18 cellular contexts compared by ENCODE assay signal in genomic region chr19:5694167-5694951, GRCh38. TPM values are rescaled to one million over a fixed set of nuclear protein-coding genes. Genes with fewer than 3 reads are reported as not detected.
DNase-seq lines count a peak whose midpoint lies in the region; ATAC-seq and TF ChIP-seq lines count a peak whose summit lies in the region.
"Had no signal": no experiment of that assay in that cellular context is flagged by ENCODE, and none has a peak within 500 bp of the region (broad histone marks: within the 10 kb centered on the region; RNA-seq: fewer than 3 reads in every experiment).

No MANE protein-coding gene starts in this region.

- ATAC-seq in stimulated activated effector memory CD8-positive, alpha-beta T cell treated with anti-CD3 and anti-CD28 coated beads, Interleukin-12 subunit alpha, Interleukin-12 subunit beta, amount 100 ng/mL, for 72 hours = no peak
- ATAC-seq in GM21390 (IDR thresholded peaks at IDR 0.05; ENCODE audit: unreplicated experiment) = no peak
- ATAC-seq: left colon had no signal

- no peaks in the 10 kb centered on the region for H3K4me1 Mint-ChIP-seq in MCF 10A (ENCODE audit: insufficient read depth, unreplicated experiment)
- H3K4me1 Mint-ChIP-seq in endothelial cell (ENCODE audit: unreplicated experiment) = peaks cover 10% of the 10 kb centered on the region
- peaks cover 61% of the 10 kb centered on the region for H3K4me1 Mint-ChIP-seq in stimulated activated effector memory CD8-positive, alpha-beta T cell treated with anti-CD3 and anti-CD28 coated beads, Interleukin-12 subunit alpha, Interleukin-12 subunit beta, amount 100 ng/mL, for 72 hours

- peaks cover 19% of the 10 kb centered on the region for H3K4me1 ChIP-seq in mammary epithelial cell (ENCODE audit: insufficient read depth, low read length)
- H3K4me1 ChIP-seq in transverse colon = peaks cover 0 to 25% (median 16%) of the 10 kb centered on the region in 4 donors

- no peak for DNase-seq in MCF 10A (ENCODE audit: unreplicated experiment)
- no peak for DNase-seq in mammary epithelial cell
- DNase-seq in endothelial cell (ENCODE audit: low spot score) = no peak
- DNase-seq in stimulated activated effector memory CD8-positive, alpha-beta T cell treated with anti-CD3 and anti-CD28 coated beads, Interleukin-12 subunit alpha, Interleukin-12 subunit beta, amount 100 ng/mL, for 72 hours (ENCODE audit: low spot score in 2 of 2) = no peak
- DNase-seq in transverse colon = no peak
- DNase-seq in T-helper 1 cell = no peak
- DNase-seq: activated CD8-positive, alpha-beta memory T cell treated with anti-CD3 and anti-CD28 coated beads for 24 hours; activated naive CD4-positive, alpha-beta T cell treated with anti-CD3 and anti-CD28 coated beads, Interleukin-2, amount 10 ng/mL, durations not matched to agents 7 days and 5 days; effector CD4-positive, alpha-beta T cell; hypothalamus; Karpas-422; NCI-H1105 treated with DMSO at 0.1 percent for 48 hours; stimulated activated CD4-positive, alpha-beta T cell treated with anti-CD3 and anti-CD28 coated beads, Interleukin-12 subunit alpha, Interleukin-12 subunit beta, amount 100 ng/mL, for 4 hours; T1000 had no signal

- H2AFZ ChIP-seq in mammary epithelial cell (ENCODE audit: low read depth, low read length) = no peak overlapping the region

- POLR2A ChIA-PET in MCF 10A (lab: Yijun Ruan, JAX) = interaction anchor here (0.9 to 1.6 kb wide), 2 partner anchors 24 to 25 kb away, joined by 4 to 12 read pairs; no protein-coding TSS in a partner anchor

- H3K27me3 Mint-ChIP-seq in MCF 10A (ENCODE audit: insufficient read depth, unreplicated experiment) (no peaks in the 10 kb centered on the region), endothelial cell (ENCODE audit: unreplicated experiment) (peaks cover 12% of the 10 kb centered on the region)

- H3K27ac Mint-ChIP-seq in MCF 10A (ENCODE audit: low read depth, unreplicated experiment) (peak overlapping the region; percentile 51), endothelial cell (ENCODE audit: unreplicated experiment) (peak overlapping the region; percentile 24)
- H3K27ac Mint-ChIP-seq in stimulated activated effector memory CD8-positive, alpha-beta T cell treated with anti-CD3 and anti-CD28 coated beads, Interleukin-12 subunit alpha, Interleukin-12 subunit beta, amount 100 ng/mL, for 72 hours = peak overlapping the region; percentile 99
- H3K27ac Mint-ChIP-seq: activated naive CD4-positive, alpha-beta T cell treated with anti-CD3 and anti-CD28 coated beads, Interleukin-2, amount 10 ng/mL, durations not matched to agents 7 days and 5 days had no signal

- H3K27ac ChIP-seq in mammary epithelial cell (ENCODE audit: insufficient read depth, low read depth, low read length) (no peak overlapping the region), transverse colon (no peak overlapping the region)

- TF ChIP-seq EP300 in Ishikawa (IDR thresholded peaks at IDR 0.05; ENCODE audit: borderline replicate concordance) (no peak; the same call in 1 of the 2 replicates), transverse colon (IDR thresholded peaks at IDR 0.05; ENCODE audit: low read depth) (no peak)

- H3K4me2 ChIP-seq in mammary epithelial cell (ENCODE audit: insufficient read depth, low read depth, low read length) = no peak overlapping the region

- H3K4me3 Mint-ChIP-seq in MCF 10A (ENCODE audit: unreplicated experiment) (no peak overlapping the region), endothelial cell (ENCODE audit: unreplicated experiment) (no peak overlapping the region)
- H3K4me3 Mint-ChIP-seq in stimulated activated effector memory CD8-positive, alpha-beta T cell treated with anti-CD3 and anti-CD28 coated beads, Interleukin-12 subunit alpha, Interleukin-12 subunit beta, amount 100 ng/mL, for 72 hours = peak overlapping the region; percentile 17
- H3K4me3 Mint-ChIP-seq: activated naive CD4-positive, alpha-beta T cell treated with anti-CD3 and anti-CD28 coated beads, Interleukin-2, amount 10 ng/mL, durations not matched to agents 7 days and 5 days had no signal

- TF ChIP-seq CTCF in MCF 10A (IDR thresholded peaks at IDR 0.05; ENCODE audit: unreplicated experiment) (no peak), mammary epithelial cell (conservative IDR thresholded peaks at IDR 0.05 in 1 of 2, IDR thresholded peaks at IDR 0.05 in 1 of 2; ENCODE audit: extremely low read depth in 1 of 2, insufficient read depth in 1 of 2, low read depth in 1 of 2, low read length in 2 of 2) (no peak), endothelial cell (IDR thresholded peaks at IDR 0.05; ENCODE audit: unreplicated experiment) (no peak), transverse colon (IDR thresholded peaks at IDR 0.05) (no peak)

- no peaks in the 10 kb centered on the region for H3K27me3 ChIP-seq in mammary epithelial cell (ENCODE audit: insufficient read depth, low read length)
- no peaks in the 10 kb centered on the region for H3K27me3 ChIP-seq in transverse colon

- no peak overlapping the region for H3K9ac ChIP-seq in mammary epithelial cell (ENCODE audit: insufficient read depth, low read length)

- H3K9me3 ChIP-seq in mammary epithelial cell (replicated peaks; ENCODE audit: insufficient read depth, low read length) (no peaks in the 10 kb centered on the region), transverse colon (no peaks in the 10 kb centered on the region)

- H3K9me3 Mint-ChIP-seq in MCF 10A (ENCODE audit: unreplicated experiment) (no peaks in the 10 kb centered on the region), endothelial cell (ENCODE audit: unreplicated experiment) (no peaks in the 10 kb centered on the region)
- H3K9me3 Mint-ChIP-seq in stimulated activated effector memory CD8-positive, alpha-beta T cell treated with anti-CD3 and anti-CD28 coated beads, Interleukin-12 subunit alpha, Interleukin-12 subunit beta, amount 100 ng/mL, for 72 hours = no peaks in the 10 kb centered on the region
- H3K9me3 Mint-ChIP-seq: activated naive CD4-positive, alpha-beta T cell treated with anti-CD3 and anti-CD28 coated beads, Interleukin-2, amount 10 ng/mL, durations not matched to agents 7 days and 5 days had no signal

- H4K20me1 ChIP-seq in mammary epithelial cell (ENCODE audit: insufficient read depth, low read length) = peaks cover 35% of the 10 kb centered on the region

- dilution Hi-C loops in mammary epithelial cell (cut with HindIII; ENCODE audit: low sequenced_read_pairs) = no loop called here

- CTCF ChIA-PET in MCF 10A (lab: Yijun Ruan, JAX) (interaction anchor here (0.6 kb wide), 2 partner anchors 31 to 229 kb away, joined by 3 read pairs; no protein-coding TSS in a partner anchor), mammary epithelial cell (lab: Charles Lee; ENCODE audit: low non-redundant PET) (no interaction called here)

- no peak for TF ChIP-seq POLR2A in transverse colon (IDR thresholded peaks at IDR 0.05)

- 93% methylated on average over 12 of the region's 45 CpGs for WGBS in mammary epithelial cell (ENCODE audit: low coverage, missing lambda C conversion rate)
- WGBS in transverse colon (ENCODE audit: low coverage in 1 of 2), 2 donors = 92% methylated on average over 45 of the region's 45 CpGs; no CpG with 5 or more reads in 1 of the 2 donors

- BruUV-seq in MCF 10A (replicated peaks; lab: Mats Ljungman, UMichigan) = no TSS peak
- BruUV-seq in mammary epithelial cell (replicated peaks; lab: Mats Ljungman, UMichigan) = no TSS peak

- H3K36me3 Mint-ChIP-seq in MCF 10A (ENCODE audit: insufficient read depth, unreplicated experiment) = peaks cover 89% of the 10 kb centered on the region
- H3K36me3 Mint-ChIP-seq in endothelial cell (ENCODE audit: low read depth, unreplicated experiment) = peaks cover 15% of the 10 kb centered on the region
- peaks cover 98% of the 10 kb centered on the region for H3K36me3 Mint-ChIP-seq in stimulated activated effector memory CD8-positive, alpha-beta T cell treated with anti-CD3 and anti-CD28 coated beads, Interleukin-12 subunit alpha, Interleukin-12 subunit beta, amount 100 ng/mL, for 72 hours

- no peak overlapping the region for H3K4me3 ChIP-seq in mammary epithelial cell (replicated peaks in 1 of 3; ENCODE audit: insufficient read depth in 1 of 3, low read depth in 2 of 3, low read length in 3 of 3)
- no peak overlapping the region for H3K4me3 ChIP-seq in transverse colon

- H3K79me2 ChIP-seq in mammary epithelial cell (ENCODE audit: insufficient read depth, low read length) = peaks cover 67% of the 10 kb centered on the region

- in situ Hi-C loops in mammary epithelial cell (cut with MboI; ENCODE audit: low sequenced_read_pairs in 2 of 2) (no loop called here), transverse colon (cut with MboI; ENCODE audit: low pct_ligation_motif_present in 1 of 4, low pct_unique_long_range_greater_than_20kb in 1 of 4, low sequenced_read_pairs in 3 of 4) (no loop called here)

- intact Hi-C loops in MCF 10A (cut with micrococcal nuclease) (loop anchor here (10.0 kb wide), 1 partner anchor 100 kb away; the partner anchor contains the start of gene DUS3L), mammary epithelial cell (cut with micrococcal nuclease) (no loop called here), transverse colon (cut with DNase I; ENCODE audit: low total_unique reads) (no loop called here)

- peaks cover 13% of the 10 kb centered on the region for H3K36me3 ChIP-seq in mammary epithelial cell (ENCODE audit: insufficient read depth, low read length)
- peaks cover 0 to 36% (median 9%) of the 10 kb centered on the region in 4 donors for H3K36me3 ChIP-seq in transverse colon

- TF ChIP-seq RAD21 in Ishikawa (IDR thresholded peaks at IDR 0.05; ENCODE audit: low read depth) = no peak

RNA-seq across cellular contexts. Expression of gene RPL36, which starts 4.3 kb away (rescaled TPM):
- total RNA-seq in MCF 10A (2022) (1,569 and 1,807 TPM in 2 replicates), mammary epithelial cell (100 to 1,000 TPM; 323 to 990 TPM), endothelial cell (ENCODE audit: unreplicated experiment) (910 TPM), transverse colon (100 to 1,000 TPM in 3 of 4 donors, 10 to 100 TPM in 1; 87.9 to 636 (median 329) TPM)
- 717 TPM for polyA plus RNA-seq in mammary epithelial cell
- 88.8 TPM for polyA minus RNA-seq in mammary epithelial cell

RNA-seq across cellular contexts. Expression of gene HSD11B1L, which starts 13.5 kb away (rescaled TPM):
- total RNA-seq in MCF 10A (2022) = 4.1 and 5.5 TPM in 2 replicates
- total RNA-seq in mammary epithelial cell = 10 to 100 TPM in 1 of 2 donors, 1 to 10 TPM in 1; 6.4 to 10.5 TPM
- 5.2 TPM for polyA plus RNA-seq in mammary epithelial cell
- 4.6 TPM for polyA minus RNA-seq in mammary epithelial cell
- 11.8 TPM for total RNA-seq in endothelial cell (ENCODE audit: unreplicated experiment)
- 10 to 100 TPM; 10.8 to 30.1 (median 16.6) TPM for total RNA-seq in transverse colon

RNA-seq across cellular contexts. Expression of gene MICOS13, which starts 14.0 kb away (rescaled TPM):
- 51.5 and 73.0 TPM in 2 replicates for total RNA-seq in MCF 10A (2022)
- 10 to 100 TPM; 25.3 to 71.2 TPM for total RNA-seq in mammary epithelial cell
- polyA plus RNA-seq in mammary epithelial cell = 46.8 TPM
- polyA minus RNA-seq in mammary epithelial cell = 14.5 TPM
- 23.6 TPM for total RNA-seq in endothelial cell (ENCODE audit: unreplicated experiment)
- total RNA-seq in transverse colon = 10 to 100 TPM; 30.3 to 73.5 (median 52.6) TPM

RNA-seq across cellular contexts. Expression of gene LONP1, which starts 25.6 kb away (rescaled TPM):
- total RNA-seq in MCF 10A (2022) = 219 and 254 TPM in 2 replicates
- 10 to 100 TPM; 73.7 to 88.3 TPM for total RNA-seq in mammary epithelial cell
- polyA plus RNA-seq in mammary epithelial cell = 55.0 TPM
- 64.3 TPM for polyA minus RNA-seq in mammary epithelial cell
- total RNA-seq in endothelial cell (ENCODE audit: unreplicated experiment) = 64.4 TPM
- 100 to 1,000 TPM in 1 of 4 donors, 10 to 100 TPM in 3; 28.7 to 164 (median 39.8) TPM for total RNA-seq in transverse colon

RNA-seq across cellular contexts. Expression of gene CATSPERD, which starts 26.1 kb away (rescaled TPM):
- total RNA-seq in MCF 10A (2022) (not detected in 2 replicates), mammary epithelial cell (not detected), endothelial cell (ENCODE audit: unreplicated experiment) (not detected), transverse colon (not detected)
- not detected for polyA plus RNA-seq in mammary epithelial cell
- polyA minus RNA-seq in mammary epithelial cell = not detected
- total RNA-seq: left colon, subcutaneous adipose tissue had no signal

Comparison
In these comparisons a context has a peak if more than half of its experiments do, and no peak if none do; other contexts are left out.
1. H3K27ac Mint-ChIP-seq: peak in every context shown above with its lines; median percentile 99 in stimulated activated effector memory CD8-positive, alpha-beta T cell treated with anti-CD3 and anti-CD28 coated beads, Interleukin-12 subunit alpha, Interleukin-12 subunit beta, amount 100 ng/mL, for 72 hours; 51 in MCF 10A; 24 in endothelial cell.